ENCODE assay signal across 1 cellular context in genomic region chr4:38294238-38294637, GRCh38.
TF ChIP-seq lines count a peak whose summit lies in the region.

No MANE protein-coding gene starts in this region.

TF ChIP-seq in K562, 482 proteins besides CTCF, POLR2A, EP300 and RAD21:
- TF ChIP-seq CBX3 (IDR thresholded peaks at IDR 0.05; ENCODE audit: borderline replicate concordance in 1 of 2, low read length in 2 of 2) (no peak), IRF2 (CRISPR knock-in tag; IDR thresholded peaks at IDR 0.05) (no peak), REST (CRISPR knock-in tag; IDR thresholded peaks at IDR 0.05; ENCODE audit: low read depth) (no peak), CTBP1 (IDR thresholded peaks at IDR 0.05; ENCODE audit: borderline replicate concordance) (no peak), POLR3G (IDR thresholded peaks at IDR 0.05; ENCODE audit: extremely low read depth, insufficient read length, insufficient replicate concordance) (no peak), MEIS2 (IDR thresholded peaks at IDR 0.05; ENCODE audit: partially characterized antibody) (peak; percentile 83), CBFA2T3 (IDR thresholded peaks at IDR 0.05) (peak; percentile 42; the same call in 1 of the 2 replicates), JUN (IDR thresholded peaks at IDR 0.05; ENCODE audit: borderline replicate concordance, low read depth, low read length) (no peak), JUN (CRISPR knock-in tag; IDR thresholded peaks at IDR 0.05; ENCODE audit: borderline replicate concordance) (no peak), SMARCB1 (IDR thresholded peaks at IDR 0.05; ENCODE audit: insufficient read length, low read depth) (no peak), EZH2 (IDR thresholded peaks at IDR 0.05; ENCODE audit: borderline replicate concordance, low read depth, low read length) (no peak), OTX1 (CRISPR knock-in tag; IDR thresholded peaks at IDR 0.05) (no peak), TEAD4 (IDR thresholded peaks at IDR 0.05; ENCODE audit: low read length) (peak; percentile 33; the same call in 1 of the 2 replicates), TEAD4 (CRISPR knock-in tag; IDR thresholded peaks at IDR 0.05; ENCODE audit: borderline replicate concordance) (no peak), ETS2 (tag; IDR thresholded peaks at IDR 0.05; ENCODE audit: borderline replicate concordance, poor library complexity, severe bottlenecking) (no peak), TAF7 (tag; IDR thresholded peaks at IDR 0.05) (no peak), PKNOX1 (IDR thresholded peaks at IDR 0.05) (peak; percentile 73), HDAC6 (IDR thresholded peaks at IDR 0.05; ENCODE audit: low read depth, low read length) (no peak), PREB (CRISPR knock-in tag; IDR thresholded peaks at IDR 0.05) (no peak), ARID1B (IDR thresholded peaks at IDR 0.05) (peak; percentile 48), NFE2L1 (tag; IDR thresholded peaks at IDR 0.05; ENCODE audit: borderline replicate concordance, low read depth) (no peak), FOXK1 (CRISPR knock-in tag; IDR thresholded peaks at IDR 0.05; ENCODE audit: borderline replicate concordance) (no peak), NCOA1 (IDR thresholded peaks at IDR 0.05; ENCODE audit: low read depth) (no peak), ZNF445 (CRISPR knock-in tag; IDR thresholded peaks at IDR 0.05; ENCODE audit: low read depth) (no peak), ZFX (CRISPR knock-in tag; IDR thresholded peaks at IDR 0.05) (no peak), NKRF (IDR thresholded peaks at IDR 0.05; ENCODE audit: borderline replicate concordance) (no peak), XRCC4 (IDR thresholded peaks at IDR 0.05; ENCODE audit: extremely low read depth, insufficient read depth, insufficient read length) (no peak), ERF (CRISPR knock-in tag; IDR thresholded peaks at IDR 0.05) (no peak), ZNF239 (CRISPR knock-in tag; IDR thresholded peaks at IDR 0.05) (no peak), TGIF2 (CRISPR knock-in tag; IDR thresholded peaks at IDR 0.05) (no peak), CEBPG (CRISPR knock-in tag; IDR thresholded peaks at IDR 0.05) (no peak), CEBPG (tag; conservative IDR thresholded peaks at IDR 0.05 in 1 of 2, IDR thresholded peaks at IDR 0.05 in 1 of 2) (no peak), SETDB1 (IDR thresholded peaks at IDR 0.05; ENCODE audit: low read length) (no peak), TSC22D4 (tag; IDR thresholded peaks at IDR 0.05) (no peak), ZNF507 (tag; conservative IDR thresholded peaks at IDR 0.05) (no peak), PBX2 (CRISPR knock-in tag; IDR thresholded peaks at IDR 0.05; ENCODE audit: low read depth) (no peak), PBX2 (tag; conservative IDR thresholded peaks at IDR 0.05; ENCODE audit: low read depth) (peak; percentile 71)
- TF ChIP-seq, protein P1, sequence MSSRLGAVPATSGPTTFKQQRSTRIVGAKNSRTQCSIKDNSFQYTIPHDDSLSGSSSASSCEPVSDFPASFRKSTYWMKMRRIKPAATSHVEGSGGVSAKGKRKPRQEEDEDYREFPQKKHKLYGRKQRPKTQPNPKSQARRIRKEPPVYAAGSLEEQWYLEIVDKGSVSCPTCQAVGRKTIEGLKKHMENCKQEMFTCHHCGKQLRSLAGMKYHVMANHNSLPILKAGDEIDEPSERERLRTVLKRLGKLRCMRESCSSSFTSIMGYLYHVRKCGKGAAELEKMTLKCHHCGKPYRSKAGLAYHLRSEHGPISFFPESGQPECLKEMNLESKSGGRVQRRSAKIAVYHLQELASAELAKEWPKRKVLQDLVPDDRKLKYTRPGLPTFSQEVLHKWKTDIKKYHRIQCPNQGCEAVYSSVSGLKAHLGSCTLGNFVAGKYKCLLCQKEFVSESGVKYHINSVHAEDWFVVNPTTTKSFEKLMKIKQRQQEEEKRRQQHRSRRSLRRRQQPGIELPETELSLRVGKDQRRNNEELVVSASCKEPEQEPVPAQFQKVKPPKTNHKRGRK (tag; IDR thresholded peaks at IDR 0.05) = no peak
- TF ChIP-seq, protein P2, sequence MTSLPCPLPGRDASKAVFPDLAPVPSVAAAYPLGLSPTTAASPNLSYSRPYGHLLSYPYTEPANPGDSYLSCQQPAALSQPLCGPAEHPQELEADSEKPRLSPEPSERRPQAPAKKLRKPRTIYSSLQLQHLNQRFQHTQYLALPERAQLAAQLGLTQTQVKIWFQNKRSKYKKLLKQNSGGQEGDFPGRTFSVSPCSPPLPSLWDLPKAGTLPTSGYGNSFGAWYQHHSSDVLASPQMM (CRISPR knock-in tag; IDR thresholded peaks at IDR 0.05) = no peak
- TF ChIP-seq, protein P3, sequence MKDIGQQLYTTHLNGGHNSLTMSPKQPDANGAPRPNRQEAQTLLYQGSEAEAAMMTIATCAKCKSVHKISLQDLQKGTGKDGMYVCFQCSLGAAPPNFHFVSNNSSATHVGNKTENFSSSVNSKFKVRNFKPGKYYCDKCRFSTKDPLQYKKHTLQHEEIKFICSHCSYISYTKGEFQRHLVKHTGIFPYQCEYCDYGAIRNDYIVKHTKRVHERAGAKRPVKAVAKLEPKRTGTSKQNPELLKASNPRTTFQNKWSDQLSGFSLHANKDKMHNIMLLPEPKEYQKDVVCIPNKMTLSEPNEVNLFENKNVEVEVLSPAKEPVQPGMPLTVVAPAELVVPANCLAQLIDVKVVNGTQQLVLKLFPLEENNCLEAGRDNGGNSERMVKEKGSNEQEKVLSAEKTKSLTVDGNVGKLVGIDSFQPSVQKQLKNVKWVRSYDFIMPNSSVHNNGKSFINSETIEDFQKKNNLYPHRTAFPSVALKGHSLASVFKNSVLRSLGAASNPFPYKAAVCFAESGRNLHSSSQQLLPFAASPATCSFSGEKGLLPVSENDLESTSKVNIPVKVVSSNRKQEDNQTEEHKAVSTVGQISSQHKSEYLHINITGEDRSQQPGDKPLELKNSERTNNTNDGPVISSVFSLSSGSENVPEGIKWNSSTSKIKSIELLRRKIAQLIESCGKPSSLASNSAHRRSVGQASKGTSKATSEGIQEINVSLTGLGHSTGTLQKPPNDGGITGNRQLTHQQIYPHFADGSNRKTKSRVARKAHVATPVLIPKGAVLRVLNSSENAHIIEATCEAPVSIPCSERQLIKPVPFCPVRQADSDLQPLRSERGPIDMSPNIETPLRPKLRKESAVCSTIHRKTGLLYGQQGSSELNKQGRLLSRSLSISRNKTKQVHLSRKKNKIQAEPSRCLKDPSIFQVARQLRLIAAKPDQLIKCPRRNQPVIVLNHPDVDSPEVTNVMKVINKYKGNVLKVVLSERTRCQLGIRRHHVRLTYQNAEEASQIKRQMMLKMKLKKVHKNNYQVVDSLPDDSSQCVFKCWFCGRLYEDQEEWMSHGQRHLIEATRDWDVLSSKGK (CRISPR knock-in tag; IDR thresholded peaks at IDR 0.05) = no peak
- TF ChIP-seq, protein P4, sequence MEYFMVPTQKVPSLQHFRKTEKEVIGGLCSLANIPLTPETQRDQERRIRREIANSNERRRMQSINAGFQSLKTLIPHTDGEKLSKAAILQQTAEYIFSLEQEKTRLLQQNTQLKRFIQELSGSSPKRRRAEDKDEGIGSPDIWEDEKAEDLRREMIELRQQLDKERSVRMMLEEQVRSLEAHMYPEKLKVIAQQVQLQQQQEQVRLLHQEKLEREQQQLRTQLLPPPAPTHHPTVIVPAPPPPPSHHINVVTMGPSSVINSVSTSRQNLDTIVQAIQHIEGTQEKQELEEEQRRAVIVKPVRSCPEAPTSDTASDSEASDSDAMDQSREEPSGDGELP (CRISPR knock-in tag; IDR thresholded peaks at IDR 0.05; ENCODE audit: borderline replicate concordance) = no peak
- TF ChIP-seq, protein P5, sequence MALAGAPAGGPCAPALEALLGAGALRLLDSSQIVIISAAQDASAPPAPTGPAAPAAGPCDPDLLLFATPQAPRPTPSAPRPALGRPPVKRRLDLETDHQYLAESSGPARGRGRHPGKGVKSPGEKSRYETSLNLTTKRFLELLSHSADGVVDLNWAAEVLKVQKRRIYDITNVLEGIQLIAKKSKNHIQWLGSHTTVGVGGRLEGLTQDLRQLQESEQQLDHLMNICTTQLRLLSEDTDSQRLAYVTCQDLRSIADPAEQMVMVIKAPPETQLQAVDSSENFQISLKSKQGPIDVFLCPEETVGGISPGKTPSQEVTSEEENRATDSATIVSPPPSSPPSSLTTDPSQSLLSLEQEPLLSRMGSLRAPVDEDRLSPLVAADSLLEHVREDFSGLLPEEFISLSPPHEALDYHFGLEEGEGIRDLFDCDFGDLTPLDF (CRISPR knock-in tag; IDR thresholded peaks at IDR 0.05) = no peak
